3 cellular contexts compared by ENCODE assay signal in the genomic region with DNA sequence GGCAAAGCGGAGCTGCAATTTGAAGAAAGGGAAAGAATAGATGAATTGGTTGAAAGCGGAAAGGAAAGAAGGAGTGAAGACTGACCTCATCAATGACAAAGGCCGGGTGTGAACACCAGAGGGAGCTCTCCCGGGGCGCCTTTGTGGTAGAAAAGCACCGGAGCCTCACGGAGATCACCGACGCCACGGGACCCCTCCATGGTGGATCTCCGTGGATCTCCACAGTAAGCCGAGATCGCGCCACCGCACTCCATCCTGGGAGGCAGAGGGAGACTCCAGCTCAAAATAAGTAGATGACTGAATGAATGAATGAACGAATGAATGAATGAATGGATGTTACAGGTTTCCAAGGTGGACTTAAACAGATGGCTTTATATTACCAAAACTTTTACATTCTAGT.
A peak's percentile ranks its signal among the peaks of the same experiment; 100 is the strongest.
TF ChIP-seq lines count a peak whose summit lies in the region.

No MANE protein-coding gene starts in this region.

TF ChIP-seq in SK-N-SH, 30 proteins besides CTCF, POLR2A, EP300 and RAD21:
- TF ChIP-seq CHD2 (IDR thresholded peaks at IDR 0.05; ENCODE audit: low read length, partially characterized antibody), result no peak
- TF ChIP-seq, protein P1, sequence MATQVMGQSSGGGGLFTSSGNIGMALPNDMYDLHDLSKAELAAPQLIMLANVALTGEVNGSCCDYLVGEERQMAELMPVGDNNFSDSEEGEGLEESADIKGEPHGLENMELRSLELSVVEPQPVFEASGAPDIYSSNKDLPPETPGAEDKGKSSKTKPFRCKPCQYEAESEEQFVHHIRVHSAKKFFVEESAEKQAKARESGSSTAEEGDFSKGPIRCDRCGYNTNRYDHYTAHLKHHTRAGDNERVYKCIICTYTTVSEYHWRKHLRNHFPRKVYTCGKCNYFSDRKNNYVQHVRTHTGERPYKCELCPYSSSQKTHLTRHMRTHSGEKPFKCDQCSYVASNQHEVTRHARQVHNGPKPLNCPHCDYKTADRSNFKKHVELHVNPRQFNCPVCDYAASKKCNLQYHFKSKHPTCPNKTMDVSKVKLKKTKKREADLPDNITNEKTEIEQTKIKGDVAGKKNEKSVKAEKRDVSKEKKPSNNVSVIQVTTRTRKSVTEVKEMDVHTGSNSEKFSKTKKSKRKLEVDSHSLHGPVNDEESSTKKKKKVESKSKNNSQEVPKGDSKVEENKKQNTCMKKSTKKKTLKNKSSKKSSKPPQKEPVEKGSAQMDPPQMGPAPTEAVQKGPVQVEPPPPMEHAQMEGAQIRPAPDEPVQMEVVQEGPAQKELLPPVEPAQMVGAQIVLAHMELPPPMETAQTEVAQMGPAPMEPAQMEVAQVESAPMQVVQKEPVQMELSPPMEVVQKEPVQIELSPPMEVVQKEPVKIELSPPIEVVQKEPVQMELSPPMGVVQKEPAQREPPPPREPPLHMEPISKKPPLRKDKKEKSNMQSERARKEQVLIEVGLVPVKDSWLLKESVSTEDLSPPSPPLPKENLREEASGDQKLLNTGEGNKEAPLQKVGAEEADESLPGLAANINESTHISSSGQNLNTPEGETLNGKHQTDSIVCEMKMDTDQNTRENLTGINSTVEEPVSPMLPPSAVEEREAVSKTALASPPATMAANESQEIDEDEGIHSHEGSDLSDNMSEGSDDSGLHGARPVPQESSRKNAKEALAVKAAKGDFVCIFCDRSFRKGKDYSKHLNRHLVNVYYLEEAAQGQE (IDR thresholded peaks at IDR 0.05; ENCODE audit: low read depth, low read length), result no peak
- TF ChIP-seq EZH2phosphoT487 (IDR thresholded peaks at IDR 0.05; ENCODE audit: borderline replicate concordance, low read depth), result no peak
- no peak for TF ChIP-seq RCOR1 (IDR thresholded peaks at IDR 0.05; ENCODE audit: low read length)
- TF ChIP-seq YY1 (IDR thresholded peaks at IDR 0.05; ENCODE audit: low read depth), result no peak
- TF ChIP-seq SMC3 (IDR thresholded peaks at IDR 0.05; ENCODE audit: low read depth, low read length), result no peak
- no peak for TF ChIP-seq JUND (IDR thresholded peaks at IDR 0.05)
- TF ChIP-seq TAF1 (IDR thresholded peaks at IDR 0.05; ENCODE audit: borderline replicate concordance, low read depth, low read length), result no peak
- TF ChIP-seq, protein P2, sequence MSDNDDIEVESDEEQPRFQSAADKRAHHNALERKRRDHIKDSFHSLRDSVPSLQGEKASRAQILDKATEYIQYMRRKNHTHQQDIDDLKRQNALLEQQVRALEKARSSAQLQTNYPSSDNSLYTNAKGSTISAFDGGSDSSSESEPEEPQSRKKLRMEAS (IDR thresholded peaks at IDR 0.05; ENCODE audit: low read depth), result no peak
- TF ChIP-seq RXRA (IDR thresholded peaks at IDR 0.05; ENCODE audit: borderline replicate concordance, low read depth), result no peak

TF ChIP-seq in SK-N-SH treated with all-trans-retinoic acid at 6 μM for 48 hours, 23 proteins besides CTCF, POLR2A, EP300 and RAD21 (continues in another document):
- TF ChIP-seq, protein P3, sequence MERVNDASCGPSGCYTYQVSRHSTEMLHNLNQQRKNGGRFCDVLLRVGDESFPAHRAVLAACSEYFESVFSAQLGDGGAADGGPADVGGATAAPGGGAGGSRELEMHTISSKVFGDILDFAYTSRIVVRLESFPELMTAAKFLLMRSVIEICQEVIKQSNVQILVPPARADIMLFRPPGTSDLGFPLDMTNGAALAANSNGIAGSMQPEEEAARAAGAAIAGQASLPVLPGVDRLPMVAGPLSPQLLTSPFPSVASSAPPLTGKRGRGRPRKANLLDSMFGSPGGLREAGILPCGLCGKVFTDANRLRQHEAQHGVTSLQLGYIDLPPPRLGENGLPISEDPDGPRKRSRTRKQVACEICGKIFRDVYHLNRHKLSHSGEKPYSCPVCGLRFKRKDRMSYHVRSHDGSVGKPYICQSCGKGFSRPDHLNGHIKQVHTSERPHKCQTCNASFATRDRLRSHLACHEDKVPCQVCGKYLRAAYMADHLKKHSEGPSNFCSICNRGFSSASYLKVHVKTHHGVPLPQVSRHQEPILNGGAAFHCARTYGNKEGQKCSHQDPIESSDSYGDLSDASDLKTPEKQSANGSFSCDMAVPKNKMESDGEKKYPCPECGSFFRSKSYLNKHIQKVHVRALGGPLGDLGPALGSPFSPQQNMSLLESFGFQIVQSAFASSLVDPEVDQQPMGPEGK (CRISPR knock-in tag; IDR thresholded peaks at IDR 0.05; ENCODE audit: borderline replicate concordance), result no peak
- TF ChIP-seq TOX (CRISPR knock-in tag; IDR thresholded peaks at IDR 0.05; ENCODE audit: borderline replicate concordance) (no peak), SNAI2 (CRISPR knock-in tag; IDR thresholded peaks at IDR 0.05) (no peak), ZC3H10 (CRISPR knock-in tag; IDR thresholded peaks at IDR 0.05) (no peak), RARB (CRISPR knock-in tag; IDR thresholded peaks at IDR 0.05) (no peak), ARNTL (CRISPR knock-in tag; IDR thresholded peaks at IDR 0.05; ENCODE audit: borderline replicate concordance, low read depth) (no peak), OSR1 (CRISPR knock-in tag; IDR thresholded peaks at IDR 0.05) (no peak), ZNF8 (CRISPR knock-in tag; IDR thresholded peaks at IDR 0.05) (no peak), GLIS3 (CRISPR knock-in tag; IDR thresholded peaks at IDR 0.05) (no peak), ZFP3 (CRISPR knock-in tag; IDR thresholded peaks at IDR 0.05) (no peak), ZFP30 (CRISPR knock-in tag; IDR thresholded peaks at IDR 0.05) (no peak), CSDC2 (CRISPR knock-in tag; IDR thresholded peaks at IDR 0.05) (no peak), BACH2 (CRISPR knock-in tag; IDR thresholded peaks at IDR 0.05; ENCODE audit: borderline replicate concordance) (no peak), ESRRG (CRISPR knock-in tag; IDR thresholded peaks at IDR 0.05) (no peak), ZNF565 (CRISPR knock-in tag; conservative IDR thresholded peaks at IDR 0.05; ENCODE audit: low read depth) (no peak)
- TF ChIP-seq, protein P4, sequence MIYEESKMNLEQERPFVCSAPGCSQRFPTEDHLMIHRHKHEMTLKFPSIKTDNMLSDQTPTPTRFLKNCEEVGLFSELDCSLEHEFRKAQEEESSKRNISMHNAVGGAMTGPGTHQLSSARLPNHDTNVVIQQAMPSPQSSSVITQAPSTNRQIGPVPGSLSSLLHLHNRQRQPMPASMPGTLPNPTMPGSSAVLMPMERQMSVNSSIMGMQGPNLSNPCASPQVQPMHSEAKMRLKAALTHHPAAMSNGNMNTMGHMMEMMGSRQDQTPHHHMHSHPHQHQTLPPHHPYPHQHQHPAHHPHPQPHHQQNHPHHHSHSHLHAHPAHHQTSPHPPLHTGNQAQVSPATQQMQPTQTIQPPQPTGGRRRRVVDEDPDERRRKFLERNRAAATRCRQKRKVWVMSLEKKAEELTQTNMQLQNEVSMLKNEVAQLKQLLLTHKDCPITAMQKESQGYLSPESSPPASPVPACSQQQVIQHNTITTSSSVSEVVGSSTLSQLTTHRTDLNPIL (CRISPR knock-in tag; IDR thresholded peaks at IDR 0.05; ENCODE audit: low read depth), result no peak
- TF ChIP-seq, protein P5, sequence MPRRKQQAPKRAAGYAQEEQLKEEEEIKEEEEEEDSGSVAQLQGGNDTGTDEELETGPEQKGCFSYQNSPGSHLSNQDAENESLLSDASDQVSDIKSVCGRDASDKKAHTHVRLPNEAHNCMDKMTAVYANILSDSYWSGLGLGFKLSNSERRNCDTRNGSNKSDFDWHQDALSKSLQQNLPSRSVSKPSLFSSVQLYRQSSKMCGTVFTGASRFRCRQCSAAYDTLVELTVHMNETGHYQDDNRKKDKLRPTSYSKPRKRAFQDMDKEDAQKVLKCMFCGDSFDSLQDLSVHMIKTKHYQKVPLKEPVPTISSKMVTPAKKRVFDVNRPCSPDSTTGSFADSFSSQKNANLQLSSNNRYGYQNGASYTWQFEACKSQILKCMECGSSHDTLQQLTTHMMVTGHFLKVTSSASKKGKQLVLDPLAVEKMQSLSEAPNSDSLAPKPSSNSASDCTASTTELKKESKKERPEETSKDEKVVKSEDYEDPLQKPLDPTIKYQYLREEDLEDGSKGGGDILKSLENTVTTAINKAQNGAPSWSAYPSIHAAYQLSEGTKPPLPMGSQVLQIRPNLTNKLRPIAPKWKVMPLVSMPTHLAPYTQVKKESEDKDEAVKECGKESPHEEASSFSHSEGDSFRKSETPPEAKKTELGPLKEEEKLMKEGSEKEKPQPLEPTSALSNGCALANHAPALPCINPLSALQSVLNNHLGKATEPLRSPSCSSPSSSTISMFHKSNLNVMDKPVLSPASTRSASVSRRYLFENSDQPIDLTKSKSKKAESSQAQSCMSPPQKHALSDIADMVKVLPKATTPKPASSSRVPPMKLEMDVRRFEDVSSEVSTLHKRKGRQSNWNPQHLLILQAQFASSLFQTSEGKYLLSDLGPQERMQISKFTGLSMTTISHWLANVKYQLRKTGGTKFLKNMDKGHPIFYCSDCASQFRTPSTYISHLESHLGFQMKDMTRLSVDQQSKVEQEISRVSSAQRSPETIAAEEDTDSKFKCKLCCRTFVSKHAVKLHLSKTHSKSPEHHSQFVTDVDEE (CRISPR knock-in tag; IDR thresholded peaks at IDR 0.05), result no peak

TF ChIP-seq in K562, 482 proteins besides CTCF, POLR2A, EP300 and RAD21:
- TF ChIP-seq, protein P6, sequence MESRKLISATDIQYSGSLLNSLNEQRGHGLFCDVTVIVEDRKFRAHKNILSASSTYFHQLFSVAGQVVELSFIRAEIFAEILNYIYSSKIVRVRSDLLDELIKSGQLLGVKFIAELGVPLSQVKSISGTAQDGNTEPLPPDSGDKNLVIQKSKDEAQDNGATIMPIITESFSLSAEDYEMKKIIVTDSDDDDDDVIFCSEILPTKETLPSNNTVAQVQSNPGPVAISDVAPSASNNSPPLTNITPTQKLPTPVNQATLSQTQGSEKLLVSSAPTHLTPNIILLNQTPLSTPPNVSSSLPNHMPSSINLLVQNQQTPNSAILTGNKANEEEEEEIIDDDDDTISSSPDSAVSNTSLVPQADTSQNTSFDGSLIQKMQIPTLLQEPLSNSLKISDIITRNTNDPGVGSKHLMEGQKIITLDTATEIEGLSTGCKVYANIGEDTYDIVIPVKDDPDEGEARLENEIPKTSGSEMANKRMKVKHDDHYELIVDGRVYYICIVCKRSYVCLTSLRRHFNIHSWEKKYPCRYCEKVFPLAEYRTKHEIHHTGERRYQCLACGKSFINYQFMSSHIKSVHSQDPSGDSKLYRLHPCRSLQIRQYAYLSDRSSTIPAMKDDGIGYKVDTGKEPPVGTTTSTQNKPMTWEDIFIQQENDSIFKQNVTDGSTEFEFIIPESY (CRISPR knock-in tag; IDR thresholded peaks at IDR 0.05), result peak; percentile 91
- no peak for TF ChIP-seq MYNN (IDR thresholded peaks at IDR 0.05)
- TF ChIP-seq MYNN (CRISPR knock-in tag; IDR thresholded peaks at IDR 0.05), result no peak
- TF ChIP-seq ZNF24 (IDR thresholded peaks at IDR 0.05), result peak; percentile 91
